24 cellular contexts compared by ENCODE assay signal in genomic region chr2:98829586-98830270, GRCh38.
DNase-seq lines count a peak whose midpoint lies in the region; FAIRE-seq and TF ChIP-seq lines count a peak whose summit lies in the region.
"Had no signal": no experiment of that assay in that cellular context is flagged by ENCODE, and none has a peak within 500 bp of the region (broad histone marks: within the 10 kb centered on the region; RNA-seq: fewer than 3 reads in every experiment).

No MANE protein-coding gene starts in this region.

- peak overlapping the region; percentile 43 for H3K27ac Mint-ChIP-seq in activated CD4-positive, alpha-beta memory T cell treated with anti-CD3 and anti-CD28 coated beads for 36 hours
- H3K27ac Mint-ChIP-seq: B cell had no signal

- FAIRE-seq in kidney (lab: Jason Lieb, UNC): no peak
- FAIRE-seq: GM12891, pancreas had no signal

- intact Hi-C loops in activated CD4-positive, alpha-beta memory T cell treated with anti-CD3 and anti-CD28 coated beads for 36 hours (cut with micrococcal nuclease): loop anchor here (10.0 kb wide), 1 partner anchor 345 kb away; no protein-coding TSS in a partner anchor
- intact Hi-C loops in kidney (cut with DNase I): no loop called here

- peaks cover 50% of the 10 kb centered on the region for H3K4me1 Mint-ChIP-seq in activated CD4-positive, alpha-beta memory T cell treated with anti-CD3 and anti-CD28 coated beads for 36 hours (ENCODE audit: low read depth)

- H3K27ac ChIP-seq in C4-2B: peak overlapping the region; percentile 5; the same call in 1 of the 2 replicates
- H3K27ac ChIP-seq in kidney (ENCODE audit: low read depth in 2 of 2, low read length in 2 of 2): no peak overlapping the region
- H3K27ac ChIP-seq: 22Rv1, colonic mucosa, foreskin keratinocyte, pancreas, sigmoid colon, tibial nerve had no signal

- H3K4me3 ChIP-seq in kidney (ENCODE audit: low read length in 2 of 2): no peak overlapping the region
- H3K4me3 ChIP-seq: colonic mucosa, pancreas, sigmoid colon, tibial nerve had no signal

- H3K36me3 Mint-ChIP-seq in activated CD4-positive, alpha-beta memory T cell treated with anti-CD3 and anti-CD28 coated beads for 36 hours: no peaks in the 10 kb centered on the region

- peak; percentile 57 for DNase-seq in DMS53 (lab: John Stamatoyannopoulos, UW)
- DNase-seq in DMS53 treated with DMSO at 0.1 percent for 48 hours (lab: John Stamatoyannopoulos, UW; ENCODE audit: unreplicated experiment): no peak
- peak; percentile 20 for DNase-seq in activated CD4-positive, alpha-beta memory T cell treated with anti-CD3 and anti-CD28 coated beads for 36 hours
- peak; percentile 61 for DNase-seq in kidney
- DNase-seq in NCI-H510A treated with DMSO at 0.1 percent for 48 hours (lab: John Stamatoyannopoulos, UW): no peak
- no peak for DNase-seq in NCI-H526 treated with DMSO at 0.1 percent for 48 hours (lab: John Stamatoyannopoulos, UW)
- no peak for DNase-seq in islet precursor cell
- DNase-seq: activated CD4-positive, CD25-positive, alpha-beta regulatory T cell; colonic mucosa; DMS 273 treated with DMSO at 0.1 percent for 48 hours; foreskin keratinocyte; hippocampal formation; mammary epithelial cell; NCI-H1417 treated with DMSO at 0.1 percent for 48 hours; NCI-H2171; NCI-H69; sigmoid colon; stimulated activated naive CD8-positive, alpha-beta T cell treated with anti-CD3 and anti-CD28 coated beads, Interleukin-15, Interleukin-2, amounts not matched to agents 100 U/mL and 50 U/mL, for 24 hours had no signal

- no peaks in the 10 kb centered on the region for H3K9me3 ChIP-seq in kidney (ENCODE audit: control insufficient read depth in 1 of 2, low read length in 2 of 2)
- H3K9me3 ChIP-seq: colonic mucosa, pancreas, sigmoid colon, tibial nerve had no signal

- CTCF ChIA-PET in activated CD4-positive, alpha-beta memory T cell treated with anti-CD3 and anti-CD28 coated beads for 36 hours (lab: Charles Lee): interaction anchor here (0.6 to 2.4 kb wide), 4 partner anchors 15 to 261 kb away, joined by 3 to 17 read pairs (median 9); partner anchors contain the start of gene MGAT4A

- H3K9ac ChIP-seq in kidney (ENCODE audit: low read length in 2 of 2): no peak overlapping the region

- no peak overlapping the region for H3K4me3 Mint-ChIP-seq in activated CD4-positive, alpha-beta memory T cell treated with anti-CD3 and anti-CD28 coated beads for 36 hours
- H3K4me3 Mint-ChIP-seq: B cell had no signal

- no peaks in the 10 kb centered on the region for H3K36me3 ChIP-seq in kidney (ENCODE audit: control insufficient read depth in 1 of 2, insufficient read depth in 2 of 2, low read length in 2 of 2)
- H3K36me3 ChIP-seq: colonic mucosa, pancreas, sigmoid colon, tibial nerve had no signal

- TF ChIP-seq CTCF in C4-2B (conservative IDR thresholded peaks at IDR 0.05) (no peak), kidney (IDR thresholded peaks at IDR 0.05; ENCODE audit: borderline replicate concordance, extremely low read depth, insufficient read depth) (no peak)

- POLR2A ChIA-PET in activated CD4-positive, alpha-beta memory T cell treated with anti-CD3 and anti-CD28 coated beads for 36 hours (lab: Charles Lee): no interaction called here

- peaks cover 3 to 4% of the 10 kb centered on the region in 2 donors for H3K4me1 ChIP-seq in kidney (ENCODE audit: control insufficient read depth in 1 of 2, insufficient read depth in 1 of 2, low read depth in 1 of 2, low read length in 2 of 2)
- H3K4me1 ChIP-seq: colonic mucosa, foreskin keratinocyte, pancreas, sigmoid colon, tibial nerve had no signal

- H3K9me3 Mint-ChIP-seq in activated CD4-positive, alpha-beta memory T cell treated with anti-CD3 and anti-CD28 coated beads for 36 hours: no peaks in the 10 kb centered on the region

- H3K27me3 Mint-ChIP-seq in activated CD4-positive, alpha-beta memory T cell treated with anti-CD3 and anti-CD28 coated beads for 36 hours: no peaks in the 10 kb centered on the region
- H3K27me3 Mint-ChIP-seq: B cell had no signal

Comparison
In these comparisons a context has a peak if more than half of its experiments do, and no peak if none do; other contexts are left out.
1. DNase-seq: peak in DMS53 (single experiment), activated CD4-positive, alpha-beta memory T cell treated with anti-CD3 and anti-CD28 coated beads for 36 hours (single experiment) and kidney (single experiment); none in DMS53 treated with DMSO at 0.1 percent for 48 hours (single experiment), NCI-H510A treated with DMSO at 0.1 percent for 48 hours (single experiment), NCI-H526 treated with DMSO at 0.1 percent for 48 hours (single experiment) and islet precursor cell (single experiment).